Comparison of ENCODE assay signal across 27 cellular contexts in genomic region chr18:10351221-10351795, GRCh38.
A peak's percentile ranks its signal among the peaks of the same experiment; 100 is the strongest.
DNase-seq lines count a peak whose midpoint lies in the region; ATAC-seq and TF ChIP-seq lines count a peak whose summit lies in the region.
"Had no signal": no experiment of that assay in that cellular context is flagged by ENCODE, and none has a peak within 500 bp of the region (broad histone marks: within the 10 kb centered on the region; RNA-seq: fewer than 3 reads in every experiment).

No MANE protein-coding gene starts in this region.

- no peaks in the 10 kb centered on the region for H3K4me1 Mint-ChIP-seq in activated T-helper 17 cell treated with anti-CD3 and anti-CD28 coated beads, Interleukin-2, amount 50 U/mL, for 72 hours
- H3K4me1 Mint-ChIP-seq: activated naive CD4-positive, alpha-beta T cell treated with anti-CD3 and anti-CD28 coated beads, Interleukin-2, amount 50 U/mL, for 24 hours had no signal

- H3K36me3 ChIP-seq in left ventricle myocardium inferior (no peaks in the 10 kb centered on the region), SK-N-MC (ENCODE audit: insufficient read depth, low read length) (no peaks in the 10 kb centered on the region), gastroesophageal sphincter (no peaks in the 10 kb centered on the region), upper lobe of right lung (no peaks in the 10 kb centered on the region)
- H3K36me3 ChIP-seq: lower lobe of right lung, thoracic aorta had no signal

- ATAC-seq in left cardiac atrium (no peak), gastroesophageal sphincter (no peak), upper lobe of right lung (peak; percentile 33), GM18498 (IDR thresholded peaks at IDR 0.05; ENCODE audit: unreplicated experiment) (no peak)
- no peak for ATAC-seq in activated T-helper 17 cell treated with anti-CD3 and anti-CD28 coated beads, Interleukin-2, amount 50 U/mL, for 72 hours (replicated peaks)
- ATAC-seq: activated CD4-positive, CD25-positive, alpha-beta regulatory T cell treated with anti-CD3 and anti-CD28 coated beads, Interleukin-2, amount 50 U/mL, for 24 hours; HCT116; lower lobe of right lung; mucosa of descending colon; stimulated activated naive CD8-positive, alpha-beta T cell treated with anti-CD3 and anti-CD28 coated beads, Interleukin-15, Interleukin-2, amounts not matched to agents 100 U/mL and 50 U/mL, for 24 hours had no signal

- H3K27ac ChIP-seq in left ventricle myocardium inferior (replicated peaks) (peak overlapping the region; percentile 79), SK-N-MC (0 out of 2 replicates have a peak overlapping the region, but pooled peaks have one; percentile 54), gastroesophageal sphincter (peak overlapping the region in 3 of 4 donors; percentile 21 to 67 (median 44)), upper lobe of right lung (no peak overlapping the region)
- H3K27ac ChIP-seq: lower lobe of right lung, thoracic aorta had no signal

- intact Hi-C loops in left ventricle myocardium inferior (cut with micrococcal nuclease), result loop anchor here (10.0 kb wide), 1 partner anchor 53 kb away; no protein-coding TSS in a partner anchor
- intact Hi-C loops in left cardiac atrium (cut with DNase I), result no loop called here
- intact Hi-C loops in upper lobe of right lung (cut with DNase I), result no loop called here

- no peaks in the 10 kb centered on the region for H3K27me3 ChIP-seq in left ventricle myocardium inferior (ENCODE audit: low read depth)
- H3K27me3 ChIP-seq in gastroesophageal sphincter, result no peaks in the 10 kb centered on the region
- H3K27me3 ChIP-seq in upper lobe of right lung, result no peaks in the 10 kb centered on the region

- no peak overlapping the region for H3K4me3 ChIP-seq in left ventricle myocardium inferior
- H3K4me3 ChIP-seq in SK-N-MC, result no peak overlapping the region
- no peak overlapping the region for H3K4me3 ChIP-seq in gastroesophageal sphincter
- H3K4me3 ChIP-seq in upper lobe of right lung, result no peak overlapping the region
- H3K4me3 ChIP-seq: lower lobe of right lung, mucosa of descending colon, thoracic aorta had no signal

- TF ChIP-seq CTCF in left ventricle myocardium inferior (IDR thresholded peaks at IDR 0.05; ENCODE audit: borderline replicate concordance), result no peak
- TF ChIP-seq CTCF in gastroesophageal sphincter (IDR thresholded peaks at IDR 0.05), result no peak
- no peak for TF ChIP-seq CTCF in upper lobe of right lung (IDR thresholded peaks at IDR 0.05)

- H3K36me3 Mint-ChIP-seq in activated T-helper 17 cell treated with anti-CD3 and anti-CD28 coated beads, Interleukin-2, amount 50 U/mL, for 72 hours (ENCODE audit: low read depth), result no peaks in the 10 kb centered on the region
- H3K36me3 Mint-ChIP-seq: activated CD4-positive, alpha-beta memory T cell treated with anti-CD3 and anti-CD28 coated beads for 36 hours; activated naive CD4-positive, alpha-beta T cell treated with anti-CD3 and anti-CD28 coated beads, Interleukin-2, amount 50 U/mL, for 24 hours had no signal

- no peak overlapping the region for H3K4me3 Mint-ChIP-seq in activated T-helper 17 cell treated with anti-CD3 and anti-CD28 coated beads, Interleukin-2, amount 50 U/mL, for 72 hours
- H3K4me3 Mint-ChIP-seq: activated CD4-positive, alpha-beta memory T cell treated with anti-CD3 and anti-CD28 coated beads for 36 hours; activated naive CD4-positive, alpha-beta T cell treated with anti-CD3 and anti-CD28 coated beads, Interleukin-2, amount 50 U/mL, for 24 hours; activated T-helper 1 cell treated with anti-CD3 and anti-CD28 coated beads, Interleukin-12 subunit alpha, Interleukin-12 subunit beta, Interleukin-2, Interleukin-4 antibody, amounts not matched to agents 30 ng/mL and 10 ng/mL and 1 ng/mL, durations not matched to agents 14 hours and 24 hours and 36 hours; dendritic cell treated with granulocyte-macrophage colony-stimulating factor and Interleukin-4, amounts not matched to agents 40 ng/mL and 50 ng/mL, for 4 days; nephron progenitor cell had no signal

- H3K4me1 ChIP-seq in left ventricle myocardium inferior, result peaks cover 37% of the 10 kb centered on the region
- peaks cover 6 to 37% (median 8%) of the 10 kb centered on the region in 3 donors for H3K4me1 ChIP-seq in gastroesophageal sphincter
- peaks cover 11% of the 10 kb centered on the region for H3K4me1 ChIP-seq in upper lobe of right lung

- TF ChIP-seq POLR2A in gastroesophageal sphincter (IDR thresholded peaks at IDR 0.05), result no peak

- no peaks in the 10 kb centered on the region for H3K27me3 Mint-ChIP-seq in activated T-helper 17 cell treated with anti-CD3 and anti-CD28 coated beads, Interleukin-2, amount 50 U/mL, for 72 hours
- H3K27me3 Mint-ChIP-seq: activated CD4-positive, alpha-beta memory T cell treated with anti-CD3 and anti-CD28 coated beads for 36 hours; dendritic cell treated with granulocyte-macrophage colony-stimulating factor and Interleukin-4, amounts not matched to agents 40 ng/mL and 50 ng/mL, for 4 days had no signal

- H3K9ac ChIP-seq in SK-N-MC (ENCODE audit: insufficient read length), result no peak overlapping the region

- peaks cover 6% of the 10 kb centered on the region for H3K9me3 Mint-ChIP-seq in activated T-helper 17 cell treated with anti-CD3 and anti-CD28 coated beads, Interleukin-2, amount 50 U/mL, for 72 hours

- H3K27ac Mint-ChIP-seq in activated T-helper 17 cell treated with anti-CD3 and anti-CD28 coated beads, Interleukin-2, amount 50 U/mL, for 72 hours, result no peak overlapping the region
- H3K27ac Mint-ChIP-seq: activated CD4-positive, alpha-beta memory T cell treated with anti-CD3 and anti-CD28 coated beads for 36 hours; activated naive CD4-positive, alpha-beta T cell treated with anti-CD3 and anti-CD28 coated beads, Interleukin-2, amount 50 U/mL, for 24 hours; activated T-helper 1 cell treated with anti-CD3 and anti-CD28 coated beads, Interleukin-12 subunit alpha, Interleukin-12 subunit beta, Interleukin-2, Interleukin-4 antibody, amounts not matched to agents 30 ng/mL and 10 ng/mL and 1 ng/mL, durations not matched to agents 14 hours and 24 hours and 36 hours; dendritic cell treated with granulocyte-macrophage colony-stimulating factor and Interleukin-4, amounts not matched to agents 40 ng/mL and 50 ng/mL, for 4 days had no signal

- DNase-seq in left ventricle myocardium inferior (no peak), left cardiac atrium (no peak), SK-N-MC (ENCODE audit: low read depth, low spot score) (no peak), upper lobe of right lung (no peak), NCI-H2029 treated with DMSO at 0.1 percent for 48 hours (lab: John Stamatoyannopoulos, UW) (no peak)
- DNase-seq: activated CD4-positive, alpha-beta memory T cell treated with anti-CD3 and anti-CD28 coated beads for 36 hours; activated CD8-positive, alpha-beta memory T cell treated with anti-CD3 and anti-CD28 coated beads, Interleukin-2, amount 50 U/mL, for 4 hours; central memory CD4-positive, alpha-beta T cell; GDM1; KG1; lower lobe of right lung; mucosa of descending colon; NCI-H1436; NCI-H2107; NCI-H446 treated with DMSO at 0.1 percent for 48 hours; nephron progenitor cell; RPMI8226; stimulated activated naive CD8-positive, alpha-beta T cell treated with anti-CD3 and anti-CD28 coated beads, Interleukin-15, Interleukin-2, amounts not matched to agents 100 U/mL and 50 U/mL, for 24 hours had no signal

- no peak for TF ChIP-seq EP300 in gastroesophageal sphincter (IDR thresholded peaks at IDR 0.05)

- H3K9me3 ChIP-seq in left ventricle myocardium inferior (replicated peaks) (no peaks in the 10 kb centered on the region), SK-N-MC (ENCODE audit: low read depth, low read length) (no peaks in the 10 kb centered on the region), gastroesophageal sphincter (no peaks in the 10 kb centered on the region), upper lobe of right lung (no peaks in the 10 kb centered on the region)
- H3K9me3 ChIP-seq: lower lobe of right lung, mucosa of descending colon, thoracic aorta had no signal

- WGBS in gastroesophageal sphincter (ENCODE audit: low coverage in 1 of 2), 2 donors, result 20 to 60% methylated on average over 1 to 2 of the region's 6 CpGs
